Comparison of ENCODE assay signal across 1 cellular context in the genomic region with DNA sequence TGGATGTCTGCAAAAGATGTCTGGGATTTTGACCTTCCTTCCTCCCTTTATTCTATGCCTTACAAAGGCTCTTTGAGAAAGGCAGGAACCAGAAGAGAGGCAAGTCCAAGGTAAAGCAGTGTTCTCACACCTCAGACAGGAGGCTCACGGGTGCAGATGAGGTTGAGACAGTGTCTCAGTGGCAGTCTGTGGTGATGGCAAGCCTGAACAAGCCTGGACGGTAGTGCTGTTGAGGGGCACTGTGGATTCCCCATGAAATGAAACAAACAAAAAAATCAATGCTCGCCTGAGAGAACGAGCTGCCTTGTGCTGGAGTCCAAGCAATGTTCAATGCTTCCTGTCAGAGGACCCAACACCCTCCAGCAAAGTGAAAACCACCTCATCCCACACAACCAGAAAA. TPM values are rescaled to one million over a fixed set of nuclear protein-coding genes. Genes with fewer than 3 reads are reported as not detected.
"Had no signal": no experiment of that assay in that cellular context is flagged by ENCODE, and none has a peak within 500 bp of the region (broad histone marks: within the 10 kb centered on the region; RNA-seq: fewer than 3 reads in every experiment).

No MANE protein-coding gene starts in this region.

RNA-seq across cellular contexts. Expression of gene RBMY1F, which starts 31.6 kb away (rescaled TPM):
- polyA plus RNA-seq: GM12878 had no signal
